Comparison of ENCODE assay signal across 20 cellular contexts in genomic region chr13:19726611-19727010, GRCh38.
"Had no signal": no experiment of that assay in that cellular context is flagged by ENCODE, and none has a peak within 500 bp of the region (broad histone marks: within the 10 kb centered on the region; RNA-seq: fewer than 3 reads in every experiment).

No MANE protein-coding gene starts in this region.

- H3K4me3 ChIP-seq: colonic mucosa, sigmoid colon, suprapubic skin, vagina had no signal

- DNase-seq: activated CD4-positive, alpha-beta T cell treated with anti-CD3 and anti-CD28 coated beads, Interleukin-2, amount 50 U/mL, for 4 hours; activated naive CD4-positive, alpha-beta T cell; activated naive CD8-positive, alpha-beta T cell treated with anti-CD3 and anti-CD28 coated beads for 36 hours; amygdala; colonic mucosa; foreskin melanocyte; hypothalamus; kidney; sigmoid colon; SW 1271; trophoblast cell; WERI-Rb-1 had no signal

- H3K27ac ChIP-seq: colonic mucosa, neutrophil, parathyroid adenoma, sigmoid colon, suprapubic skin, vagina, WERI-Rb-1 had no signal

- H3K9me3 ChIP-seq: colonic mucosa, neutrophil, sigmoid colon, suprapubic skin, vagina had no signal

- H2AFZ ChIP-seq: parathyroid adenoma had no signal

- H3K9ac ChIP-seq: parathyroid adenoma had no signal

- H3K27me3 ChIP-seq: colonic mucosa, neutrophil, sigmoid colon, suprapubic skin, vagina had no signal

- H3K4me3 Mint-ChIP-seq: activated naive CD8-positive, alpha-beta T cell treated with anti-CD3 and anti-CD28 coated beads for 36 hours; activated T-helper 17 cell treated with anti-CD3 and anti-CD28 coated beads, Interleukin-2, amount 50 U/mL, for 72 hours; mesothelial cell of epicardium; natural killer cell treated with Interleukin-12 subunit alpha and Interleukin-12 subunit beta and Interleukin-15 and Interleukin-18, amount 100 ng/mL, for 72 hours; stimulated activated naive CD8-positive, alpha-beta T cell treated with anti-CD3 and anti-CD28 coated beads, Interleukin-15, Interleukin-2, amounts not matched to agents 100 ng/mL and 50 ng/mL, for 24 hours had no signal

- H3K4me1 ChIP-seq: colonic mucosa, parathyroid adenoma, suprapubic skin had no signal

- H3K27me3 Mint-ChIP-seq: activated naive CD8-positive, alpha-beta T cell treated with anti-CD3 and anti-CD28 coated beads for 36 hours; activated T-helper 17 cell treated with anti-CD3 and anti-CD28 coated beads, Interleukin-2, amount 50 U/mL, for 72 hours; natural killer cell treated with Interleukin-12 subunit alpha and Interleukin-12 subunit beta and Interleukin-15 and Interleukin-18, amount 100 ng/mL, for 72 hours; stimulated activated naive CD8-positive, alpha-beta T cell treated with anti-CD3 and anti-CD28 coated beads, Interleukin-15, Interleukin-2, amounts not matched to agents 100 ng/mL and 50 ng/mL, for 24 hours had no signal

- ATAC-seq: activated T-helper 17 cell treated with anti-CD3 and anti-CD28 coated beads, Interleukin-2, amount 50 U/mL, for 72 hours; natural killer cell treated with Interleukin-12 subunit alpha and Interleukin-12 subunit beta and Interleukin-15 and Interleukin-18, amount 100 ng/mL, for 72 hours had no signal

- H3K36me3 ChIP-seq: colonic mucosa had no signal

- H3K27ac Mint-ChIP-seq: activated naive CD8-positive, alpha-beta T cell treated with anti-CD3 and anti-CD28 coated beads for 36 hours; activated T-helper 17 cell treated with anti-CD3 and anti-CD28 coated beads, Interleukin-2, amount 50 U/mL, for 72 hours; mesothelial cell of epicardium; natural killer cell treated with Interleukin-12 subunit alpha and Interleukin-12 subunit beta and Interleukin-15 and Interleukin-18, amount 100 ng/mL, for 72 hours; stimulated activated naive CD8-positive, alpha-beta T cell treated with anti-CD3 and anti-CD28 coated beads, Interleukin-15, Interleukin-2, amounts not matched to agents 100 ng/mL and 50 ng/mL, for 24 hours had no signal

- H3K79me2 ChIP-seq: parathyroid adenoma had no signal
